8 cellular contexts compared by ENCODE assay signal in the genomic region with DNA sequence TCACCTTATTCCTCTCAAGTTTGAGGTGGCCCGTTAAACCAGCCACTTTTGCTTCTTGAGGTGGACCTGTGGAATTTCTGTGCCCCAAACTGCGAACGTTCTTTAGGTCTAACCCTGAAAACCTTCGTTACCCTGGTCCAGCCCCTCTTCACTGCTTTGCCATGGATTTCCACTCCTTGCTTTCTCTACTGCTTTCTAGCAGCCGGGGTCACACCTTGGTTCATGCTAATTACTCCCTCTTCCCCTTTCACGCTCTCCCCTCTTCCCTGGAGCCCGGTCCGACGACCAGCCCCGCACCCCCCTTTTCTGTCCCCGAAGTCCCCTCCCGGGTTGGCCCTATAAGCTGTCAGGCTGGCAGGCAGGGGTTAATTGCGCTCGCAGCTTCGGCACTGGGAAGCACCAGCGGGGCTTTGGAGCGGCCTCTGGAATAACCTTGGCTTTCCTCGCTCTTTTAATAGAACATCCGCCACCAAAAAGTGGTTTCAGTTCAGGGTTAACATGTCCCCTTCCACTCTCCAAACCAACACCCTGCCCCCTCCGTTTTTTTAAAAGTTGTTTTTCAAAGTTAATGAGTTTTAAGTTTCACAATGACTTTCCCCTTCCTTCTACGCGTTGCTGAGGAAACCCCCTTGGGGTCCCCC. TPM values are rescaled to one million over a fixed set of nuclear protein-coding genes. Genes with fewer than 3 reads are reported as not detected.
DNase-seq lines count a peak whose midpoint lies in the region; ATAC-seq, FAIRE-seq and TF ChIP-seq lines count a peak whose summit lies in the region.

No MANE protein-coding gene starts in this region.

- CTCF ChIA-PET in A673 (lab: Charles Lee), result no interaction called here
- CTCF ChIA-PET in activated B cell treated with CpG ODN at 0.5 μM for 24 hours (lab: Charles Lee), result interaction anchor here (0.6 to 1.1 kb wide), 3 partner anchors 55 to 217 kb away, joined by 3 to 4 read pairs (median 3); no protein-coding TSS in a partner anchor

- H3K36me3 Mint-ChIP-seq in activated B cell treated with CpG ODN at 0.5 μM for 24 hours (ENCODE audit: low read depth) (peaks cover 33% of the 10 kb centered on the region), neural progenitor cell (peaks cover 14% of the 10 kb centered on the region)

- H3K27me3 Mint-ChIP-seq in activated B cell treated with CpG ODN at 0.5 μM for 24 hours, result no peaks in the 10 kb centered on the region
- H3K27me3 Mint-ChIP-seq in neural progenitor cell (ENCODE audit: insufficient read depth, low read depth), result peaks cover 9% of the 10 kb centered on the region

- peak; percentile 80 for TF ChIP-seq POLR2A in GM12892 (IDR thresholded peaks at IDR 0.05; ENCODE audit: low read depth, low read length)

- H3K27ac Mint-ChIP-seq in activated B cell treated with CpG ODN at 0.5 μM for 24 hours (peak overlapping the region; percentile 95), neural progenitor cell (peak overlapping the region; percentile 94)

- H3K36me3 ChIP-seq in A673 (ENCODE audit: insufficient read depth, low read length, poor library complexity, severe bottlenecking) (no peaks in the 10 kb centered on the region), neural progenitor cell (peaks cover 9% of the 10 kb centered on the region)

- H3K9me3 Mint-ChIP-seq in activated B cell treated with CpG ODN at 0.5 μM for 24 hours (no peaks in the 10 kb centered on the region), neural progenitor cell (peaks cover 5% of the 10 kb centered on the region)

- H3K27ac ChIP-seq in A673 (ENCODE audit: low read depth, low read length, poor library complexity, severe bottlenecking) (peak overlapping the region; percentile 87), neural progenitor cell (no peak overlapping the region)

- peak; percentile 85 for FAIRE-seq in GM12892 (lab: Jason Lieb, UNC)

- H2AFZ ChIP-seq in neural progenitor cell (replicated peaks), result no peak overlapping the region

- peaks cover 40% of the 10 kb centered on the region for H3K79me2 ChIP-seq in neural progenitor cell (ENCODE audit: low read depth)

- intact Hi-C loops in A673 (cut with micrococcal nuclease; ENCODE audit: unreplicated experiment) (no loop called here), activated B cell treated with CpG ODN at 0.5 μM for 24 hours (cut with micrococcal nuclease) (loop anchor here (1.0 to 5.0 kb wide), 10 partner anchors 42 to 1292 kb away; partner anchors contain the start of gene TMEM170B)

- peak overlapping the region; percentile 81 for H3K4me2 ChIP-seq in neural progenitor cell

- TF ChIP-seq CTCF in A673 (conservative IDR thresholded peaks at IDR 0.05; ENCODE audit: low read depth, low read length) (no peak), activated B cell treated with CpG ODN at 0.5 μM for 24 hours (IDR thresholded peaks at IDR 0.05) (no peak), fibroblast of mammary gland (conservative IDR thresholded peaks at IDR 0.05; ENCODE audit: control insufficient read depth, insufficient read depth, low read depth, low read length) (no peak), neural progenitor cell (IDR thresholded peaks at IDR 0.05) (no peak)

- no peak overlapping the region for H3K9ac ChIP-seq in neural progenitor cell

- BruUV-seq in A673 (replicated peaks; lab: Mats Ljungman, UMichigan), result no TSS peak

- H3F3A ChIP-seq in neural progenitor cell (ENCODE audit: low read depth), result peaks cover 47% of the 10 kb centered on the region

- DNase-seq in A673 (ENCODE audit: low spot score), result peak; percentile 76
- no peak for DNase-seq in GM12892 (ENCODE audit: insufficient read length)
- peak; percentile 91 for DNase-seq in NCI-H1105 treated with DMSO at 0.1 percent for 48 hours (lab: John Stamatoyannopoulos, UW)
- DNase-seq in activated B cell treated with CpG ODN at 0.5 μM for 24 hours, result peak; percentile 61
- DNase-seq in fibroblast of mammary gland (ENCODE audit: low read depth), result no peak
- DNase-seq in neural progenitor cell (ENCODE audit: low spot score), result peak; percentile 79
- no peak for DNase-seq in kidney tubule cell (ENCODE audit: low spot score)

- no peaks in the 10 kb centered on the region for H3K9me3 ChIP-seq in A673 (ENCODE audit: low read depth, low read length, poor library complexity, severe bottlenecking)
- peaks cover 4% of the 10 kb centered on the region for H3K9me3 ChIP-seq in neural progenitor cell (ENCODE audit: low read depth)

- peak overlapping the region; percentile 82 for H3K4me3 ChIP-seq in A673 (ENCODE audit: low read depth, low read length, poor library complexity, severe bottlenecking)
- peak overlapping the region; percentile 66 for H3K4me3 ChIP-seq in fibroblast of mammary gland (ENCODE audit: control insufficient read depth, low read depth, low read length)
- H3K4me3 ChIP-seq in neural progenitor cell, result peak overlapping the region; percentile 85

- H3K27me3 ChIP-seq in A673 (replicated peaks; ENCODE audit: insufficient read depth, low read depth, low read length, poor library complexity), result no peaks in the 10 kb centered on the region
- H3K27me3 ChIP-seq in neural progenitor cell, result peaks cover 12% of the 10 kb centered on the region

- H3K4me3 Mint-ChIP-seq in activated B cell treated with CpG ODN at 0.5 μM for 24 hours, result peak overlapping the region; percentile 92
- H3K4me3 Mint-ChIP-seq in neural progenitor cell, result peak overlapping the region; percentile 95

- peaks cover 47% of the 10 kb centered on the region for H3K4me1 Mint-ChIP-seq in activated B cell treated with CpG ODN at 0.5 μM for 24 hours
- peaks cover 41% of the 10 kb centered on the region for H3K4me1 Mint-ChIP-seq in neural progenitor cell

- ATAC-seq in HG02678 (IDR thresholded peaks at IDR 0.05; ENCODE audit: unreplicated experiment) (peak; percentile 27), activated B cell treated with CpG ODN at 0.5 μM for 24 hours (ENCODE audit: low read depth) (peak; percentile 30)

- H3K4me1 ChIP-seq in A673 (ENCODE audit: insufficient read depth, low read length, poor library complexity, severe bottlenecking) (peaks cover 17% of the 10 kb centered on the region), neural progenitor cell (peaks cover 29% of the 10 kb centered on the region)

- POLR2A ChIA-PET in A673 (lab: Charles Lee; ENCODE audit: low non-redundant PET) (no interaction called here), activated B cell treated with CpG ODN at 0.5 μM for 24 hours (lab: Charles Lee) (interaction anchor here (0.6 to 6.3 kb wide), 18 partner anchors 10 to 1802 kb away, joined by 3 to 84 read pairs (median 4); no protein-coding TSS in a partner anchor)

- H4K20me1 ChIP-seq in neural progenitor cell (ENCODE audit: low read depth), result no peaks in the 10 kb centered on the region

RNA-seq across cellular contexts. Expression of gene HIVEP1, which starts 1.4 kb away (rescaled TPM):
- total RNA-seq in A673 (2021) (18.5 and 21.5 TPM in 2 replicates), activated B cell treated with CpG ODN at 0.5 μM for 24 hours (90.3 and 91.0 TPM in 2 replicates), neural progenitor cell (ENCODE audit: low replicate concordance) (21.6 and 23.3 TPM in 2 replicates)
- 19.0 TPM for polyA plus RNA-seq in GM12892 (2012; ENCODE audit: missing spikeins)

Comparison
In these comparisons a context has a peak if more than half of its experiments do, and no peak if none do; other contexts are left out.
1. DNase-seq: peak in A673 (single experiment), NCI-H1105 treated with DMSO at 0.1 percent for 48 hours (single experiment), activated B cell treated with CpG ODN at 0.5 μM for 24 hours (single experiment) and neural progenitor cell (single experiment); none in GM12892 (single experiment), fibroblast of mammary gland (single experiment) and kidney tubule cell (single experiment).
2. Peak in every context shown above with its lines, with median percentiles within 50 percentile points of each other: H3K4me3 ChIP-seq.